In the genomic region with DNA sequence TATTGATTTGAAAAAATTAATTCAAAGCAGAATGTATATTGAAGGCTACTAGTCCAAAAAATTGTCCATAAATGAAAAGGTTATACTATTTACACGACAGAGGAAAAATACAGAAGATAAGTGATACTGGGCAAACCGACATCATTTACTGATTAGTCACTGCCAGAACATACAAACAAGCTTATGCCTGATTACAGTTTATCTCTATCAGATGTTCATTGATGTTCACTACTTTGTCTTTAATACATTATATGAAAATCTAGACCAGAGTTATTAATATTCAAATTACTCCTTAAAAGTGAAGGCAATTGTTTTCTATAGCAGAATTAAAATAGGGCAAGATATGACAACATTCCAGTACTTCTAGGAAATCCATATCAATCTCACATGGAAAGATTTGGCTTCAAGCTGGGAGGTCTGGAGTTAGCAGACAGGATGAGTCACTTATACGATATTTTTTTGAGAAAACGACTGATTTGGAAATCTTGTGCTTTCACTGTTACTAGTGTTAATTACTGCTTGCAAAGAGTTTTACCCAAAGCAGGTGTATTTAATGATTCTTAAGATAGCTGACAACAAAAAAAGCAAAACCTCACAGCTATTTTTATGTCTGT, we compare ENCODE assay signal across 15 cellular contexts. TPM values are rescaled to one million over a fixed set of nuclear protein-coding genes. Genes with fewer than 3 reads are reported as not detected.
DNase-seq lines count a peak whose midpoint lies in the region; ATAC-seq, FAIRE-seq and TF ChIP-seq lines count a peak whose summit lies in the region.
"Had no signal": no experiment of that assay in that cellular context is flagged by ENCODE, and none has a peak within 500 bp of the region (broad histone marks: within the 10 kb centered on the region; RNA-seq: fewer than 3 reads in every experiment).

No MANE protein-coding gene starts in this region.

- TF ChIP-seq RAD21 in A549 (conservative IDR thresholded peaks at IDR 0.05 in 1 of 2, IDR thresholded peaks at IDR 0.05 in 1 of 2): no peak; a peak in 1 of 5 replicates

- DNase-seq in A549 (ENCODE audit: low read depth in 1 of 2, low spot score in 1 of 2) (peak; percentile 18 to 63), HS-5 (ENCODE audit: low read depth) (peak; percentile 58), astrocyte (ENCODE audit: low read depth) (peak; percentile 49), glomerular visceral epithelial cell (ENCODE audit: extremely low spot score) (peak; percentile 30), GM19238 (ENCODE audit: insufficient read length, low spot score) (no peak)
- DNase-seq: activated gamma-delta T cell treated with Interleukin-2 at 50 U/mL for 16 hours, T-helper 9 cell, uterus had no signal

- H3K27ac Mint-ChIP-seq in astrocyte (ENCODE audit: unreplicated experiment): no peak overlapping the region
- H3K27ac Mint-ChIP-seq in stimulated activated memory B cell treated with anti-CD40 and anti-IgM and Interleukin-4, amounts not matched to agents 10 μg/mL and 1 μg/mL and 100 μg/mL, for 72 hours: no peak overlapping the region
- H3K27ac Mint-ChIP-seq: memory B cell had no signal

- no peaks in the 10 kb centered on the region for H3K36me3 Mint-ChIP-seq in astrocyte (ENCODE audit: low read depth, unreplicated experiment)
- H3K36me3 Mint-ChIP-seq in stimulated activated memory B cell treated with anti-CD40 and anti-IgM and Interleukin-4, amounts not matched to agents 10 μg/mL and 1 μg/mL and 100 μg/mL, for 72 hours: no peaks in the 10 kb centered on the region
- H3K36me3 Mint-ChIP-seq: memory B cell had no signal

- H3K79me2 ChIP-seq in astrocyte (ENCODE audit: insufficient read depth, low read length): no peaks in the 10 kb centered on the region
- H3K79me2 ChIP-seq: parathyroid adenoma had no signal

- ATAC-seq in A549 (peak; percentile 84 to 88), GM21447 (IDR thresholded peaks at IDR 0.05; ENCODE audit: unreplicated experiment) (no peak), GM18520 (IDR thresholded peaks at IDR 0.05; ENCODE audit: unreplicated experiment) (no peak)
- no peak for ATAC-seq in stimulated activated memory B cell treated with anti-CD40 and anti-IgM and Interleukin-4, amounts not matched to agents 10 μg/mL and 1 μg/mL and 100 μg/mL, for 72 hours
- ATAC-seq: Panc1 had no signal

- no peaks in the 10 kb centered on the region for H3K9me3 Mint-ChIP-seq in astrocyte (ENCODE audit: unreplicated experiment)
- H3K9me3 Mint-ChIP-seq in stimulated activated memory B cell treated with anti-CD40 and anti-IgM and Interleukin-4, amounts not matched to agents 10 μg/mL and 1 μg/mL and 100 μg/mL, for 72 hours: no peaks in the 10 kb centered on the region
- H3K9me3 Mint-ChIP-seq: memory B cell had no signal

- H3K4me2 ChIP-seq in A549 (peak overlapping the region; percentile 69), astrocyte (ENCODE audit: low read length) (peak overlapping the region; percentile 41)

- FAIRE-seq in A549 (lab: Jason Lieb, UNC) (peak; percentile 84), astrocyte (lab: Jason Lieb, UNC) (no peak)

- under 1% methylated on average over 4 of the region's 4 CpGs for WGBS in A549 (ENCODE audit: missing lambda C conversion rate)

- H2AFZ ChIP-seq in astrocyte (ENCODE audit: low read depth, low read length): no peak overlapping the region
- H2AFZ ChIP-seq: parathyroid adenoma had no signal

- POLR2A ChIA-PET in A549 (lab: Yijun Ruan, JAX): interaction anchor here (1.1 to 1.6 kb wide), 2 partner anchors 32 to 67 kb away, joined by 4 to 5 read pairs; a partner anchor contains a TSS

- H3K4me3 ChIP-seq in A549 (no peak overlapping the region), astrocyte (ENCODE audit: insufficient read depth, low read depth, low read length) (no peak overlapping the region)
- H3K4me3 ChIP-seq: uterus had no signal

- TF ChIP-seq CTCF in A549 (IDR thresholded peaks at IDR 0.05) (no peak), astrocyte (IDR thresholded peaks at IDR 0.05; ENCODE audit: insufficient read depth, low read depth, low read length) (no peak)

- H4K20me1 ChIP-seq in astrocyte (ENCODE audit: insufficient read depth, low read length): no peaks in the 10 kb centered on the region

- no peaks in the 10 kb centered on the region for H3K36me3 ChIP-seq in astrocyte (ENCODE audit: insufficient read depth, low read length)
- H3K36me3 ChIP-seq: uterus had no signal

- H3K4me1 ChIP-seq in A549 (peaks cover 33% of the 10 kb centered on the region), astrocyte (ENCODE audit: insufficient read depth, low read length) (no peaks in the 10 kb centered on the region)
- H3K4me1 ChIP-seq: parathyroid adenoma, uterus had no signal

- TF ChIP-seq POLR2A in A549 (IDR thresholded peaks at IDR 0.05; ENCODE audit: low read length): no peak

- no peaks in the 10 kb centered on the region for H3K27me3 Mint-ChIP-seq in astrocyte (ENCODE audit: low read depth, unreplicated experiment)
- peaks cover 8% of the 10 kb centered on the region for H3K27me3 Mint-ChIP-seq in stimulated activated memory B cell treated with anti-CD40 and anti-IgM and Interleukin-4, amounts not matched to agents 10 μg/mL and 1 μg/mL and 100 μg/mL, for 72 hours

- no peaks in the 10 kb centered on the region for H3K27me3 ChIP-seq in astrocyte (ENCODE audit: insufficient read depth, low read length)
- H3K27me3 ChIP-seq: uterus had no signal

- H3K4me3 Mint-ChIP-seq in astrocyte (ENCODE audit: unreplicated experiment): no peak overlapping the region
- H3K4me3 Mint-ChIP-seq in stimulated activated memory B cell treated with anti-CD40 and anti-IgM and Interleukin-4, amounts not matched to agents 10 μg/mL and 1 μg/mL and 100 μg/mL, for 72 hours: no peak overlapping the region
- H3K4me3 Mint-ChIP-seq: memory B cell had no signal

- H3K9ac ChIP-seq in astrocyte (ENCODE audit: low read length): no peak overlapping the region
- H3K9ac ChIP-seq: parathyroid adenoma had no signal

- CTCF ChIA-PET in A549 (lab: Yijun Ruan, JAX): interaction anchor here (0.9 kb wide), 1 partner anchor 16 kb away, joined by 3 read pairs; no protein-coding TSS in a partner anchor

- peaks cover 6% of the 10 kb centered on the region for H3K4me1 Mint-ChIP-seq in astrocyte (ENCODE audit: low read depth, unreplicated experiment)
- H3K4me1 Mint-ChIP-seq in stimulated activated memory B cell treated with anti-CD40 and anti-IgM and Interleukin-4, amounts not matched to agents 10 μg/mL and 1 μg/mL and 100 μg/mL, for 72 hours: no peaks in the 10 kb centered on the region
- H3K4me1 Mint-ChIP-seq: memory B cell had no signal

- H3K9me3 ChIP-seq in A549: no peaks in the 10 kb centered on the region
- no peaks in the 10 kb centered on the region for H3K9me3 ChIP-seq in astrocyte (ENCODE audit: insufficient read depth, low read depth, low read length)
- H3K9me3 ChIP-seq: uterus had no signal

- H3K27ac ChIP-seq in A549: peak overlapping the region; percentile 81
- H3K27ac ChIP-seq in astrocyte (ENCODE audit: low read depth, low read length): no peak overlapping the region
- H3K27ac ChIP-seq: HL-60, parathyroid adenoma, uterus had no signal

- TF ChIP-seq EP300 in A549 (IDR thresholded peaks at IDR 0.05): peak; percentile 55 to 62; a peak in 3 of 5 replicates

TF ChIP-seq in A549, 52 proteins besides CTCF, POLR2A, EP300 and RAD21 (continues in another document):
- TF ChIP-seq TFCP2L1 (CRISPR knock-in tag; IDR thresholded peaks at IDR 0.05): no peak
- TF ChIP-seq ZSCAN20 (CRISPR knock-in tag; IDR thresholded peaks at IDR 0.05): no peak
- TF ChIP-seq KDM5A (IDR thresholded peaks at IDR 0.05): no peak
- TF ChIP-seq, protein P1, sequence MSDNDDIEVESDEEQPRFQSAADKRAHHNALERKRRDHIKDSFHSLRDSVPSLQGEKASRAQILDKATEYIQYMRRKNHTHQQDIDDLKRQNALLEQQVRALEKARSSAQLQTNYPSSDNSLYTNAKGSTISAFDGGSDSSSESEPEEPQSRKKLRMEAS (IDR thresholded peaks at IDR 0.05): peak; percentile 33; the same call in 1 of the 2 replicates
- TF ChIP-seq RNF2 (IDR thresholded peaks at IDR 0.05; ENCODE audit: borderline replicate concordance, low read depth): no peak
- TF ChIP-seq EHMT2 (IDR thresholded peaks at IDR 0.05; ENCODE audit: low read depth): no peak
- no peak for TF ChIP-seq BHLHE40 (IDR thresholded peaks at IDR 0.05; ENCODE audit: low read depth, low read length)
- no peak for TF ChIP-seq NPAS2 (CRISPR knock-in tag; IDR thresholded peaks at IDR 0.05; ENCODE audit: borderline replicate concordance)
- TF ChIP-seq CHD2 (IDR thresholded peaks at IDR 0.05; ENCODE audit: low read length, partially characterized antibody): no peak
- TF ChIP-seq KDM1A (IDR thresholded peaks at IDR 0.05; ENCODE audit: low read depth): no peak
- TF ChIP-seq, protein P2, sequence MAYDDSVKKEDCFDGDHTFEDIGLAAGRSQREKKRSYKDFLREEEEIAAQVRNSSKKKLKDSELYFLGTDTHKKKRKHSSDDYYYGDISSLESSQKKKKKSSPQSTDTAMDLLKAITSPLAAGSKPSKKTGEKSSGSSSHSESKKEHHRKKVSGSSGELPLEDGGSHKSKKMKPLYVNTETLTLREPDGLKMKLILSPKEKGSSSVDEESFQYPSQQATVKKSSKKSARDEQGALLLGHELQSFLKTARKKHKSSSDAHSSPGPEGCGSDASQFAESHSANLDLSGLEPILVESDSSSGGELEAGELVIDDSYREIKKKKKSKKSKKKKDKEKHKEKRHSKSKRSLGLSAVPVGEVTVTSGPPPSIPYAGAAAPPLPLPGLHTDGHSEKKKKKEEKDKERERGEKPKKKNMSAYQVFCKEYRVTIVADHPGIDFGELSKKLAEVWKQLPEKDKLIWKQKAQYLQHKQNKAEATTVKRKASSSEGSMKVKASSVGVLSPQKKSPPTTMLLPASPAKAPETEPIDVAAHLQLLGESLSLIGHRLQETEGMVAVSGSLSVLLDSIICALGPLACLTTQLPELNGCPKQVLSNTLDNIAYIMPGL (CRISPR knock-in tag; IDR thresholded peaks at IDR 0.05; ENCODE audit: borderline replicate concordance): no peak
- peak; percentile 85 for TF ChIP-seq JUNB (IDR thresholded peaks at IDR 0.05)
- TF ChIP-seq PHF8 (IDR thresholded peaks at IDR 0.05; ENCODE audit: borderline replicate concordance, low read depth): no peak

RNA-seq across cellular contexts. Expression of a gene that starts 31.8 kb away (rescaled TPM):
- polyA plus RNA-seq in A549 (2011; rRNA removed) (86.6 and 114 TPM in 2 replicates), A549 (2017; fragmentation: RNase III; extraction: RNeasy Plus Mini Kit Qiagen cat#74134 plus additional on column Dnase treatment) (101 to 127 TPM (median 110 TPM) in 3 replicates)
- polyA plus RNA-seq in A549 (2012; cell fraction: cytosol; rRNA removed): 42.3 and 45.4 TPM in 2 replicates
- 19.6 and 20.7 TPM in 2 replicates for polyA plus RNA-seq in A549 (2012; cell fraction: nucleus; rRNA removed)
- 54.5 and 70.3 TPM in 2 replicates for polyA minus RNA-seq in A549 (2011; rRNA and poly(A)+ RNA removed)
- 0.20 and 0.65 TPM in 2 replicates for total RNA-seq in astrocyte

Comparison
In these comparisons a context has a peak if more than half of its experiments do, and no peak if none do; other contexts are left out.
1. ATAC-seq: peak in A549 (2 of 2); none in stimulated activated memory B cell treated with anti-CD40 and anti-IgM and Interleukin-4, amounts not matched to agents 10 μg/mL and 1 μg/mL and 100 μg/mL, for 72 hours (single experiment), GM21447 (single experiment) and GM18520 (single experiment).